Comparison of ENCODE assay signal across 20 cellular contexts in the genomic region with DNA sequence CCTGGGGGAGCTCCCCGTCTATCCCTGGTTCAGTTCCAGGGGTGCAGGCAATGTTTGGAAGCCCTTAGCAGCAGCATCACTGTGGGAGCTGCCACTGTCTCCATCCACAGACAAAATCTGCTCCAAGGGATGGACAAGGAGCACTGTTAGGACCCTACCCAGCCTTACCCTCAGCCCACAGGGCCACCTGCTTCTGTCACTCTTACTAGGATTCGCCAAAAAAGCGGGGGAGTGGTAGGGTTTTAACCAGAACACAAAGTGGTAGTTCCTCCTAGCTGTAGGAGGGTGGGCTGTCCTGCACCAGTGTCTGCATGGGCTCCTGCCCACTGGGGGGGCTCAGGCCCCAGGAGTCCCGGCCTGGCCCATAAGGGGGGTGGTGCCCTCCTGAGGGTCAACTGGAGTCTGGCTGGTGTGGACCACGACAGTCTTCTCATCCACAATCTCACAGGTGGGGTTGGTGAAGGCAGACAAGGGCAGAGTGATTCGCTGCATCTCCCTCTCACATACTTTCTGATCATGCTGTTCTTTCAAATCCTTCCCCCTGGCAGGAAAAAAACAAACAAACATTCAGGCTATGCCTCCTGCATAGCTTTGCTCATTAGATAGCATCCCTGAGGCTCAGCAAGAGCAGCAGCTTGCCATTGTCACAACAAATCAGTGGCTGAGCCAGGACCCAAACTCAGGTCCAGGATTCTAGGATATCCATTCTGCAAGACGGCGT. TPM values are rescaled to one million over a fixed set of nuclear protein-coding genes. Genes with fewer than 3 reads are reported as not detected.
DNase-seq lines count a peak whose midpoint lies in the region; ATAC-seq and TF ChIP-seq lines count a peak whose summit lies in the region.
"Had no signal": no experiment of that assay in that cellular context is flagged by ENCODE, and none has a peak within 500 bp of the region (broad histone marks: within the 10 kb centered on the region; RNA-seq: fewer than 3 reads in every experiment).

No MANE protein-coding gene starts in this region.

- no peak overlapping the region for H3K4me3 Mint-ChIP-seq in activated CD4-positive, alpha-beta T cell treated with anti-CD3 and anti-CD28 coated beads, Interleukin-2, amount 10 ng/mL, durations not matched to agents 24 days and 14 days
- H3K4me3 Mint-ChIP-seq in T-cell, result peak overlapping the region; percentile 37 to 93 (median 43)
- H3K4me3 Mint-ChIP-seq in endothelial cell (ENCODE audit: unreplicated experiment), result peak overlapping the region; percentile 15
- H3K4me3 Mint-ChIP-seq in stimulated activated effector memory CD8-positive, alpha-beta T cell treated with anti-CD3 and anti-CD28 coated beads, Interleukin-12 subunit alpha, Interleukin-12 subunit beta, amount 100 ng/mL, for 72 hours, result no peak overlapping the region
- H3K4me3 Mint-ChIP-seq: activated CD8-positive, alpha-beta memory T cell treated with anti-CD3 and anti-CD28 coated beads, Interleukin-2, amount 10 ng/mL, durations not matched to agents 7 days and 5 days; mesothelial cell of epicardium had no signal

- no peak for DNase-seq in activated CD4-positive, alpha-beta T cell treated with anti-CD3 and anti-CD28 coated beads, Interleukin-2, amount 10 ng/mL, durations not matched to agents 24 days and 14 days
- no peak for DNase-seq in activated CD4-positive, alpha-beta T cell treated with anti-CD3 and anti-CD28 coated beads for 4 hours
- DNase-seq in T-cell (peak in 1 of 34 experiments; percentile 21), endothelial cell (ENCODE audit: low spot score) (no peak), SW 1271 (lab: John Stamatoyannopoulos, UW) (no peak), COLO829 (ENCODE audit: low spot score) (no peak), NCI-H2029 (lab: John Stamatoyannopoulos, UW) (no peak)
- no peak for DNase-seq in stimulated activated effector memory CD8-positive, alpha-beta T cell treated with anti-CD3 and anti-CD28 coated beads, Interleukin-12 subunit alpha, Interleukin-12 subunit beta, amount 100 ng/mL, for 72 hours (ENCODE audit: low spot score in 2 of 2)
- DNase-seq: activated CD8-positive, alpha-beta memory T cell treated with anti-CD3 and anti-CD28 coated beads, Interleukin-2, amount 10 ng/mL, durations not matched to agents 7 days and 5 days; amygdala; colonic mucosa; erythroblast; GF-D8; islet precursor cell; NCI-H1105 treated with DMSO at 0.1 percent for 48 hours; NCI-H446 treated with DMSO at 0.1 percent for 48 hours; ovary had no signal

- CTCF ChIA-PET in T-cell (lab: Charles Lee), result interaction anchor here in 1 of 2 donors (1.0 kb wide), 1 partner anchor 36 kb away, joined by 3 read pairs; no protein-coding TSS in a partner anchor

- H3K27me3 Mint-ChIP-seq in activated CD4-positive, alpha-beta T cell treated with anti-CD3 and anti-CD28 coated beads, Interleukin-2, amount 10 ng/mL, durations not matched to agents 24 days and 14 days, result no peaks in the 10 kb centered on the region
- H3K27me3 Mint-ChIP-seq in T-cell (no peaks in the 10 kb centered on the region), endothelial cell (ENCODE audit: unreplicated experiment) (peaks cover 22% of the 10 kb centered on the region)
- H3K27me3 Mint-ChIP-seq: activated CD8-positive, alpha-beta memory T cell treated with anti-CD3 and anti-CD28 coated beads, Interleukin-2, amount 10 ng/mL, durations not matched to agents 7 days and 5 days had no signal

- H3K4me1 Mint-ChIP-seq in activated CD4-positive, alpha-beta T cell treated with anti-CD3 and anti-CD28 coated beads, Interleukin-2, amount 10 ng/mL, durations not matched to agents 24 days and 14 days, result peaks cover 77% of the 10 kb centered on the region
- H3K4me1 Mint-ChIP-seq in T-cell (peaks cover 96 to 100% (median 99%) of the 10 kb centered on the region in 3 donors), endothelial cell (ENCODE audit: unreplicated experiment) (peaks cover 48% of the 10 kb centered on the region)
- H3K4me1 Mint-ChIP-seq in stimulated activated effector memory CD8-positive, alpha-beta T cell treated with anti-CD3 and anti-CD28 coated beads, Interleukin-12 subunit alpha, Interleukin-12 subunit beta, amount 100 ng/mL, for 72 hours, result peaks cover 72% of the 10 kb centered on the region
- H3K4me1 Mint-ChIP-seq: mesothelial cell of epicardium had no signal

- H3K9me3 Mint-ChIP-seq in activated CD4-positive, alpha-beta T cell treated with anti-CD3 and anti-CD28 coated beads, Interleukin-2, amount 10 ng/mL, durations not matched to agents 24 days and 14 days, result no peaks in the 10 kb centered on the region
- H3K9me3 Mint-ChIP-seq in T-cell (no peaks in the 10 kb centered on the region), endothelial cell (ENCODE audit: unreplicated experiment) (no peaks in the 10 kb centered on the region)
- H3K9me3 Mint-ChIP-seq in stimulated activated effector memory CD8-positive, alpha-beta T cell treated with anti-CD3 and anti-CD28 coated beads, Interleukin-12 subunit alpha, Interleukin-12 subunit beta, amount 100 ng/mL, for 72 hours, result no peaks in the 10 kb centered on the region
- H3K9me3 Mint-ChIP-seq: mesothelial cell of epicardium had no signal

- ATAC-seq in T-cell (replicated peaks in 1 of 4), result no peak
- no peak for ATAC-seq in stimulated activated effector memory CD8-positive, alpha-beta T cell treated with anti-CD3 and anti-CD28 coated beads, Interleukin-12 subunit alpha, Interleukin-12 subunit beta, amount 100 ng/mL, for 72 hours
- ATAC-seq: A549; activated CD8-positive, alpha-beta memory T cell treated with anti-CD3 and anti-CD28 coated beads, Interleukin-2, amount 10 ng/mL, durations not matched to agents 7 days and 5 days; K562 had no signal

- POLR2A ChIA-PET in T-cell (lab: Charles Lee), result interaction anchor here (0.6 to 3.0 kb wide), 9 partner anchors 10 to 858 kb away, joined by 3 to 30 read pairs (median 6); a partner anchor contains a TSS

- peak overlapping the region; percentile 30 for H3K27ac Mint-ChIP-seq in activated CD4-positive, alpha-beta T cell treated with anti-CD3 and anti-CD28 coated beads, Interleukin-2, amount 10 ng/mL, durations not matched to agents 24 days and 14 days
- H3K27ac Mint-ChIP-seq in T-cell, result peak overlapping the region; percentile 99 to 100
- H3K27ac Mint-ChIP-seq in endothelial cell (ENCODE audit: unreplicated experiment), result peak overlapping the region; percentile 25
- H3K27ac Mint-ChIP-seq in stimulated activated effector memory CD8-positive, alpha-beta T cell treated with anti-CD3 and anti-CD28 coated beads, Interleukin-12 subunit alpha, Interleukin-12 subunit beta, amount 100 ng/mL, for 72 hours, result peak overlapping the region; percentile 81
- H3K27ac Mint-ChIP-seq: activated CD8-positive, alpha-beta memory T cell treated with anti-CD3 and anti-CD28 coated beads, Interleukin-2, amount 10 ng/mL, durations not matched to agents 7 days and 5 days; mesothelial cell of epicardium had no signal

- peaks cover 65% of the 10 kb centered on the region for H3K36me3 Mint-ChIP-seq in activated CD4-positive, alpha-beta T cell treated with anti-CD3 and anti-CD28 coated beads, Interleukin-2, amount 10 ng/mL, durations not matched to agents 24 days and 14 days (ENCODE audit: low read depth)
- H3K36me3 Mint-ChIP-seq in T-cell (peaks cover 75% of the 10 kb centered on the region), endothelial cell (ENCODE audit: low read depth, unreplicated experiment) (peaks cover 46% of the 10 kb centered on the region)
- peaks cover 91% of the 10 kb centered on the region for H3K36me3 Mint-ChIP-seq in stimulated activated effector memory CD8-positive, alpha-beta T cell treated with anti-CD3 and anti-CD28 coated beads, Interleukin-12 subunit alpha, Interleukin-12 subunit beta, amount 100 ng/mL, for 72 hours

- no peak for TF ChIP-seq CTCF in endothelial cell (IDR thresholded peaks at IDR 0.05; ENCODE audit: unreplicated experiment)

- intact Hi-C loops in activated CD4-positive, alpha-beta T cell treated with anti-CD3 and anti-CD28 coated beads, Interleukin-2, amount 10 ng/mL, durations not matched to agents 24 days and 14 days (cut with micrococcal nuclease), result no loop called here

RNA-seq across cellular contexts. Expression of a gene that starts 9.4 kb away (rescaled TPM):
- 12.4 TPM in 2 replicates for total RNA-seq in activated CD4-positive, alpha-beta T cell treated with anti-CD3 and anti-CD28 coated beads, Interleukin-2, amount 10 ng/mL, durations not matched to agents 24 days and 14 days
- total RNA-seq in T-cell (100 to 1,000 TPM; 460 to 628 (median 478) TPM), endothelial cell (ENCODE audit: unreplicated experiment) (13.4 TPM)

Comparison
In these comparisons a context has a peak if more than half of its experiments do, and no peak if none do; other contexts are left out.
1. H3K27ac Mint-ChIP-seq: peak in every context shown above with its lines; median percentile 100 in T-cell; 81 in stimulated activated effector memory CD8-positive, alpha-beta T cell treated with anti-CD3 and anti-CD28 coated beads, Interleukin-12 subunit alpha, Interleukin-12 subunit beta, amount 100 ng/mL, for 72 hours; 30 in activated CD4-positive, alpha-beta T cell treated with anti-CD3 and anti-CD28 coated beads, Interleukin-2, amount 10 ng/mL, durations not matched to agents 24 days and 14 days; 25 in endothelial cell.
2. H3K4me3 Mint-ChIP-seq: peak in T-cell (3 of 3) and endothelial cell (single experiment); none in activated CD4-positive, alpha-beta T cell treated with anti-CD3 and anti-CD28 coated beads, Interleukin-2, amount 10 ng/mL, durations not matched to agents 24 days and 14 days (single experiment) and stimulated activated effector memory CD8-positive, alpha-beta T cell treated with anti-CD3 and anti-CD28 coated beads, Interleukin-12 subunit alpha, Interleukin-12 subunit beta, amount 100 ng/mL, for 72 hours (single experiment).
3. RNA of a gene that starts 9.4 kb away (total RNA-seq): 460 to 628 TPM in T-cell; 13.4 TPM in endothelial cell (single experiment) and 12.4 TPM in activated CD4-positive, alpha-beta T cell treated with anti-CD3 and anti-CD28 coated beads, Interleukin-2, amount 10 ng/mL, durations not matched to agents 24 days and 14 days; every median in the first group is over 10 times any median in the second.